ENCODE assay signal across 10 cellular contexts in the genomic region with DNA sequence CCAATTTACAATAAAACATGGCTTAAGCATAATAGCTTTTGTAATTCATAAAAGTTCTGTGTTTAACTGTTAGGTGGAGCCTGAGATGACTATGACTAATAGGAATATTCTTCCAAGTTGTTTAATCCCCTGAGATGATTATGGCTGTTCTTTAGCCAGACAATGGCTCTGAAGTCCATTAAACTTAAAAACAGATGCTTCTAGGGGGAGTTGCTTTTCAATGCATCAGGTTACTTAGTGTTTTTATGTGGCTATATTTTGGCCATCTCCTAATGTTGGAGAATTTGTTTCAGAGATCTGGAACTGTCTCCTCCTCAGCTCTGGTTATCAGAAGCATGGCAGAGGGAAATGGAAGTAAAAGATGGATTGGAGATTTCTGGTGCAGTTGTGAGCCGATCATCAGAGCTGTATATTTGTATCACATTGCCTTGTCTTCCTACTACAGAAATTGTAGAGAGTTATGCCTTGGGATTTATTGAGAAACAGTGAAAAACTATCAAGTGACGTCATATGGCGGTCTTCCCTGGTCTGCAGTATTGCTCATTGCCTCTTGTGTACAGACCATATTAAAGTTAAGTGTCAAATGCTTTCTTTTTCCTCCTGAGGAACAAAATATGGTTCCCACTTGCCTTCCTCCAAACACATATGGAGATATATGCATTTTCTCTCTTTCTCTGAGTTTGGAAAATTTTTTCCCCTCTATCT. TPM values are rescaled to one million over a fixed set of nuclear protein-coding genes. Genes with fewer than 3 reads are reported as not detected.
DNase-seq lines count a peak whose midpoint lies in the region; ATAC-seq and TF ChIP-seq lines count a peak whose summit lies in the region.
"Had no signal": no experiment of that assay in that cellular context is flagged by ENCODE, and none has a peak within 500 bp of the region (broad histone marks: within the 10 kb centered on the region; RNA-seq: fewer than 3 reads in every experiment).

No MANE protein-coding gene starts in this region.

- no peak for TF ChIP-seq CTCF in esophagus muscularis mucosa (IDR thresholded peaks at IDR 0.05)
- no peak for TF ChIP-seq CTCF in mucosa of descending colon (IDR thresholded peaks at IDR 0.05)
- TF ChIP-seq CTCF in colonic mucosa (IDR thresholded peaks at IDR 0.05): no peak

- no peak overlapping the region for H2AFZ ChIP-seq in ACC112 (ENCODE audit: low read length, unreplicated experiment)

- no peak for TF ChIP-seq POLR2A in esophagus muscularis mucosa (IDR thresholded peaks at IDR 0.05; ENCODE audit: low read depth)

- H3K4me1 ChIP-seq in ACC112 (ENCODE audit: control insufficient read depth, insufficient read depth, low read length, unreplicated experiment) (peaks cover 36% of the 10 kb centered on the region), esophagus muscularis mucosa (peaks cover 62 to 95% (median 86%) of the 10 kb centered on the region in 4 donors), mucosa of descending colon (ENCODE audit: low read depth) (peaks cover 5% of the 10 kb centered on the region), colonic mucosa (no peaks in the 10 kb centered on the region)

- intact Hi-C loops in esophagus muscularis mucosa (cut with DNase I): no loop called here
- intact Hi-C loops in mucosa of descending colon (cut with DNase I, micrococcal nuclease): no loop called here
- intact Hi-C loops in colonic mucosa (cut with DNase I): no loop called here

- peak; percentile 74 for ATAC-seq in mucosa of descending colon

- peaks cover 10% of the 10 kb centered on the region; the same call in 1 of the 2 replicates for H3K36me3 ChIP-seq in ACC112 (ENCODE audit: insufficient read depth, low read length)
- H3K36me3 ChIP-seq in esophagus muscularis mucosa: peaks cover 0 to under 1% (median 0%) of the 10 kb centered on the region in 4 donors
- H3K36me3 ChIP-seq in mucosa of descending colon (ENCODE audit: low read depth): no peaks in the 10 kb centered on the region
- no peaks in the 10 kb centered on the region for H3K36me3 ChIP-seq in colonic mucosa

- DNase-seq in NCI-H82 (lab: John Stamatoyannopoulos, UW) (peak; percentile 35), esophagus muscularis mucosa (ENCODE audit: extremely low spot score) (no peak), mucosa of descending colon (no peak), colonic mucosa (no peak), NCI-H2081 treated with DMSO at 0.1 percent for 48 hours (lab: John Stamatoyannopoulos, UW) (no peak), Ammon's horn (ENCODE audit: low spot score) (no peak)
- no peak for DNase-seq in stimulated activated CD4-positive, alpha-beta T cell treated with anti-CD3 and anti-CD28 coated beads, Interleukin-4, amount 100 ng/mL, for 4 hours
- DNase-seq: GDM1, NCI-H2081 had no signal

- H3K27ac ChIP-seq in ACC112 (ENCODE audit: low read depth, low read length) (peak overlapping the region; percentile 95), esophagus muscularis mucosa (replicated peaks in 1 of 4) (peak overlapping the region; percentile 53 to 75 (median 58)), colonic mucosa (no peak overlapping the region)

- no peaks in the 10 kb centered on the region for H3K27me3 ChIP-seq in ACC112 (ENCODE audit: insufficient read depth, low read length)
- H3K27me3 ChIP-seq in esophagus muscularis mucosa: no peaks in the 10 kb centered on the region
- H3K27me3 ChIP-seq in colonic mucosa: no peaks in the 10 kb centered on the region

- no peaks in the 10 kb centered on the region for H3K9me3 ChIP-seq in esophagus muscularis mucosa
- H3K9me3 ChIP-seq in mucosa of descending colon: no peaks in the 10 kb centered on the region
- no peaks in the 10 kb centered on the region for H3K9me3 ChIP-seq in colonic mucosa

- no peak overlapping the region for H3K9ac ChIP-seq in colonic mucosa (ENCODE audit: low read depth in 2 of 2, low read length in 2 of 2)

- no peak for TF ChIP-seq EP300 in esophagus muscularis mucosa (IDR thresholded peaks at IDR 0.05)

- peaks cover 57% of the 10 kb centered on the region for H3K79me2 ChIP-seq in ACC112 (ENCODE audit: control insufficient read depth, insufficient read depth, low read length, unreplicated experiment)

- 61% methylated on average over 3 of the region's 3 CpGs for WGBS in esophagus muscularis mucosa

- H3K4me3 ChIP-seq in ACC112 (ENCODE audit: low read depth, low read length): peak overlapping the region; percentile 71
- H3K4me3 ChIP-seq in esophagus muscularis mucosa: peak overlapping the region; percentile 1 to 23 (median 12)
- H3K4me3 ChIP-seq in mucosa of descending colon: no peak overlapping the region
- H3K4me3 ChIP-seq in colonic mucosa: no peak overlapping the region

RNA-seq across cellular contexts. Expression of gene SGMS2, which starts 29.7 kb away (rescaled TPM):
- total RNA-seq in esophagus muscularis mucosa (100 to 1,000 TPM; 278 to 487 (median 347) TPM), mucosa of descending colon (10 to 100 TPM; 37.5 to 47.8 (median 43.2) TPM), colonic mucosa (10 to 100 TPM; 34.9 to 49.1 TPM)

Comparison
In these comparisons a context has a peak if more than half of its experiments do, and no peak if none do; other contexts are left out.
1. H3K4me3 ChIP-seq: peak in ACC112 (single experiment) and esophagus muscularis mucosa (4 of 4); none in mucosa of descending colon (single experiment) and colonic mucosa (single experiment).
2. RNA of gene SGMS2, which starts 29.7 kb away (total RNA-seq): 278 to 487 TPM in esophagus muscularis mucosa; 34.9 to 49.1 TPM in colonic mucosa and 37.5 to 47.8 TPM in mucosa of descending colon; every median in the first group is over 4 times any median in the second.